In the genomic region with DNA sequence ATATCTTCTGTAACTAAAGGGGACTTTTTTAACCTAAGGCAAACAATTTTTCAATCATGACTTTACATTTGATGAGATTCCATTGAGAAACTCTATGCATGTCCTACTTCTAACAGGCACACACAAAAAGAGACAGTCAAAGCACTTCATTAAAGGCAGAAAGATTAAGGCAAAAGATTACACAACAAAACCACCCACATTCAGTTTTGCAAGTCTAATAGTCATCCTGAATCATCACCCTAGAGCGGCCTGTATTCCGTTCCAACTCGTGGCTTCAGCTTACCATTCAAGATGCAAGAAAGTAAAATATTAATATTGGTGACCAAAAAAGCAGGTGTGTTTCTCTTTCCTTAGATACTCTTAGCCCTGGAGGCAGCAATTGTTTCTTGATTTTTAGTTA, we compare ENCODE assay signal across 11 cellular contexts.
DNase-seq lines count a peak whose midpoint lies in the region; ATAC-seq, FAIRE-seq and TF ChIP-seq lines count a peak whose summit lies in the region.
"Had no signal": no experiment of that assay in that cellular context is flagged by ENCODE, and none has a peak within 500 bp of the region (broad histone marks: within the 10 kb centered on the region; RNA-seq: fewer than 3 reads in every experiment).

No MANE protein-coding gene starts in this region.

- 82 to 88% (median 85%) methylated on average over 3 of the region's 3 CpGs for WGBS in small intestine, 3 donors
- WGBS in aorta, 2 donors = 82 to 91% methylated on average over 3 of the region's 3 CpGs

- DNase-seq in A172 (ENCODE audit: low spot score) (peak; percentile 84), H4 (ENCODE audit: low spot score) (peak; percentile 65), RWPE2 (ENCODE audit: low spot score) (peak; percentile 58), fibroblast of pulmonary artery (ENCODE audit: low read depth) (peak; percentile 91), small intestine (no peak), aorta (no peak)
- DNase-seq: CD4-positive, alpha-beta T cell; naive B cell; NCI-H446 had no signal

- intact Hi-C loops in aorta (cut with DNase I) = no loop called here

- no peaks in the 10 kb centered on the region; the same call in 1 of the 2 replicates for H3K36me3 ChIP-seq in RWPE2 (ENCODE audit: low read depth)
- no peaks in the 10 kb centered on the region for H3K36me3 ChIP-seq in small intestine (ENCODE audit: control insufficient read depth in 2 of 2, insufficient read depth in 2 of 2, low read length in 2 of 2)
- no peaks in the 10 kb centered on the region for H3K36me3 ChIP-seq in aorta (ENCODE audit: control insufficient read depth in 1 of 2, insufficient read depth in 2 of 2, low read length in 1 of 2)

- no peak overlapping the region for H3K4me3 ChIP-seq in RWPE2 (ENCODE audit: severe bottlenecking)
- no peak overlapping the region for H3K4me3 ChIP-seq in fibroblast of pulmonary artery (replicated peaks; ENCODE audit: low read depth, low read length)
- H3K4me3 ChIP-seq in small intestine (ENCODE audit: low read depth in 1 of 2, low read length in 2 of 2) = no peak overlapping the region
- no peak overlapping the region for H3K4me3 ChIP-seq in aorta (ENCODE audit: low read length in 2 of 2)

- H3K27ac ChIP-seq in RWPE2 (ENCODE audit: poor library complexity, severe bottlenecking) = peak overlapping the region; percentile 87
- H3K27ac ChIP-seq in small intestine (ENCODE audit: low read depth in 1 of 2, low read length in 1 of 2) = no peak overlapping the region
- no peak overlapping the region for H3K27ac ChIP-seq in aorta (ENCODE audit: low read depth in 1 of 2, low read length in 2 of 2)

- H3K27me3 ChIP-seq in RWPE2 (ENCODE audit: insufficient read depth, poor library complexity, severe bottlenecking) (no peaks in the 10 kb centered on the region), small intestine (ENCODE audit: control insufficient read depth in 2 of 2, insufficient read depth in 2 of 2, low read length in 2 of 2) (no peaks in the 10 kb centered on the region), aorta (ENCODE audit: control insufficient read depth in 1 of 2, insufficient read depth in 2 of 2, low read length in 1 of 2) (no peaks in the 10 kb centered on the region)

- TF ChIP-seq CTCF in RWPE2 (IDR thresholded peaks at IDR 0.05; ENCODE audit: poor library complexity, severe bottlenecking) = no peak
- no peak for TF ChIP-seq CTCF in fibroblast of pulmonary artery (IDR thresholded peaks at IDR 0.05; ENCODE audit: low read length, missing control alignments)

- ATAC-seq in RWPE2 (ENCODE audit: low read depth) = peak; percentile 86
- ATAC-seq in aorta (ENCODE audit: low FRiP score) = no peak
- ATAC-seq in HG02759 (IDR thresholded peaks at IDR 0.05; ENCODE audit: unreplicated experiment) = no peak
- ATAC-seq in HG03095 (IDR thresholded peaks at IDR 0.05; ENCODE audit: unreplicated experiment) = no peak

- H3K9me3 ChIP-seq in RWPE2 (ENCODE audit: severe bottlenecking) (no peaks in the 10 kb centered on the region), small intestine (ENCODE audit: control insufficient read depth, low read depth) (no peaks in the 10 kb centered on the region), aorta (ENCODE audit: control insufficient read depth, low read length) (no peaks in the 10 kb centered on the region)

- H3K4me1 ChIP-seq in RWPE2 (ENCODE audit: insufficient read depth, poor library complexity, severe bottlenecking) = peaks cover 52% of the 10 kb centered on the region
- H3K4me1 ChIP-seq in small intestine (ENCODE audit: control insufficient read depth in 2 of 2, insufficient read depth in 1 of 2, low read depth in 1 of 2, low read length in 1 of 2) = no peaks in the 10 kb centered on the region
- no peaks in the 10 kb centered on the region for H3K4me1 ChIP-seq in aorta (ENCODE audit: control insufficient read depth in 1 of 2, insufficient read depth in 2 of 2, low read length in 2 of 2)

- FAIRE-seq in small intestine (lab: Jason Lieb, UNC) = no peak

Comparison
In these comparisons a context has a peak if more than half of its experiments do, and no peak if none do; other contexts are left out.
1. DNase-seq: peak in A172 (single experiment), H4 (single experiment), RWPE2 (single experiment) and fibroblast of pulmonary artery (single experiment); none in small intestine (single experiment) and aorta (0 of 2).